ENCODE assay signal across 8 cellular contexts in the genomic region with DNA sequence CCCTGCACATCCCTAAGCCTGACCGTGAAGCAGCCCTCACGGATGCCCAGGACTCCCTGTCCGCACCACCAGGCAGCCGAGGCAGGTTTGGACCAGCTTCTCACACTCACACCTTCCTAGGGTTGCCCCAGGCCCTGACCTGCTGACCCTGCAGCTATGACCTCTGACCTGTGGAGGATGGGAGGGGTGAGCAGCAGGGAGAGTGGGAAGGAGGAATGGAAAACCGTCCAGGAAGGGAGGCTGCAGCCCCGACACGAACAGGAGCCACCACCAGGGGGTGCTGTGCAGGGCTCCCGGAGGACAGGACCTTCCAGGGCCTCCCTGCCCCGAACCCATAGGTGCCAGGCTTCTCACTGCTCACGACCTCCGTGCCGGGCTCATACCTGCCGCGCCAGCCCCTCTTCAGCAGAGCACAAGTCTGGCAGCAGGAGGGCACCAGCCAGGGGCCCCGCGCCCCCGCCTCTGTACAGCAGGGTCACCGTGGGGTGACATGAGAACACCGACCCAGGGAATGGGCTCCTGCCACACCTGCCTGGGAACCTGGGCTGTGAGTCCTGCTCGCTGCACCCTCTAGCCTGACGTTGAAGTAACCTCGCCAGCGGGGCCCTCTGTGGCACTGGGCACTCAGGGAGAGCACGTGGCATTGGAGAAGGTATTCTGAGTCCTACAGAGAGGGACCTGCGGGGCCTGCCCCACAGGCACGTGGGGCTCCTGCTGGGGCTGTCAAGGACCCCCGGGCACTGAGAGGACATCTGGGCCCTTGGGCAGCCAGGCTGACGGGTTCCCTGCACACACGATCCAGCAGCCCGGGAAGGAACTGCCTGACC. TPM values are rescaled to one million over a fixed set of nuclear protein-coding genes. Genes with fewer than 3 reads are reported as not detected.
DNase-seq lines count a peak whose midpoint lies in the region; ATAC-seq and TF ChIP-seq lines count a peak whose summit lies in the region.

No MANE protein-coding gene starts in this region.

- 67 to 69% methylated on average over 25 to 30 of the region's 30 CpGs for WGBS in GM23248 (ENCODE audit: low coverage in 1 of 2, low lambda C conversion rate in 2 of 2, missing lambda C conversion rate in 2 of 2), 2 experiments
- WGBS in testis, 2 donors: 66 to 80% methylated on average over 8 to 29 of the region's 30 CpGs

- H4K20me1 ChIP-seq in GM23248 (ENCODE audit: insufficient read depth): no peaks in the 10 kb centered on the region; the same call in 1 of the 2 replicates

- H3K9me2 ChIP-seq in GM23248 (ENCODE audit: insufficient read depth): no peaks in the 10 kb centered on the region

- TF ChIP-seq CTCF in AG09319 (IDR thresholded peaks at IDR 0.05; ENCODE audit: low read depth, low read length) (peak; percentile 82), RWPE1 (conservative IDR thresholded peaks at IDR 0.05; ENCODE audit: low read depth) (peak; percentile 80), foreskin keratinocyte (conservative IDR thresholded peaks at IDR 0.05) (peak; percentile 83), omental fat pad (IDR thresholded peaks at IDR 0.05) (no peak), testis (IDR thresholded peaks at IDR 0.05) (peak; percentile 84 to 96 (median 87))

- H3F3A ChIP-seq in GM23248 (ENCODE audit: insufficient read depth): no peaks in the 10 kb centered on the region

- no peak overlapping the region for H3K4me2 ChIP-seq in GM23248 (ENCODE audit: unreplicated experiment)

- POLR2A ChIA-PET in RWPE1 (lab: Yijun Ruan, JAX; ENCODE audit: low non-redundant PET): no interaction called here

- H3K36me3 ChIP-seq in GM23248 (ENCODE audit: low read depth): no peaks in the 10 kb centered on the region
- no peaks in the 10 kb centered on the region for H3K36me3 ChIP-seq in testis (ENCODE audit: low read depth, missing control alignments)

- CTCF ChIA-PET in RWPE1 (lab: Yijun Ruan, JAX): interaction anchor here (0.5 to 1.3 kb wide), 8 partner anchors 10 to 142 kb away, joined by 3 to 5 read pairs (median 4); partner anchors contain the start of gene PIEZO1

- H3K27me3 ChIP-seq in GM23248 (replicated peaks; ENCODE audit: insufficient read depth) (no peaks in the 10 kb centered on the region), foreskin keratinocyte (no peaks in the 10 kb centered on the region), testis (no peaks in the 10 kb centered on the region)

- H3K4me1 ChIP-seq in GM23248 (ENCODE audit: insufficient read depth) (no peaks in the 10 kb centered on the region), foreskin keratinocyte (peaks cover 15% of the 10 kb centered on the region), testis (peaks cover 12% of the 10 kb centered on the region)

- H3K4me3 ChIP-seq in GM23248 (no peak overlapping the region), testis (no peak overlapping the region)

- H3K27ac ChIP-seq in GM23248 (no peak overlapping the region), RWPE1 (peak overlapping the region; percentile 39), foreskin keratinocyte (no peak overlapping the region), testis (no peak overlapping the region)

- H3K9ac ChIP-seq in GM23248: no peak overlapping the region

- H3K9me3 ChIP-seq in GM23248 (ENCODE audit: low read depth) (no peaks in the 10 kb centered on the region), testis (no peaks in the 10 kb centered on the region)

- DNase-seq in AG09319 (ENCODE audit: extremely low read depth, low read depth): peak; percentile 16
- peak; percentile 78 for DNase-seq in GM23248
- peak; percentile 48 for DNase-seq in RWPE1 (ENCODE audit: low spot score)
- DNase-seq in activated effector memory CD4-positive, alpha-beta T cell treated with Interleukin-2 at 50 U/mL for 16 hours: peak; percentile 62
- DNase-seq in foreskin keratinocyte: no peak
- peak; percentile 87 for DNase-seq in omental fat pad (ENCODE audit: low spot score)
- peak; percentile 81 for DNase-seq in testis

- TF ChIP-seq POLR2A in testis (IDR thresholded peaks at IDR 0.05): no peak

- peak; percentile 51 for ATAC-seq in foreskin keratinocyte
- ATAC-seq in omental fat pad (ENCODE audit: low FRiP score): peak; percentile 52
- no peak for ATAC-seq in HG03469 (IDR thresholded peaks at IDR 0.05; ENCODE audit: unreplicated experiment)

- intact Hi-C loops in testis (cut with DNase I; ENCODE audit: low total_unique reads): loop anchor here (5.0 kb wide), 1 partner anchor 38 kb away; no protein-coding TSS in a partner anchor

- in situ Hi-C loops in GM23248 (cut with MboI): no loop called here

- H2AFZ ChIP-seq in GM23248: no peak overlapping the region

- peaks cover 65% of the 10 kb centered on the region for H3K79me2 ChIP-seq in GM23248 (ENCODE audit: insufficient read depth)

RNA-seq across cellular contexts. Expression of gene CTU2, which starts 37.6 kb away (rescaled TPM):
- 20.4 and 22.3 TPM in 2 replicates for total RNA-seq in GM23248 (2014; rRNA removed; shearing (Covaris generic))
- polyA plus RNA-seq in GM23248 (2016; fragmentation: Nextera tagmentation; extraction: Ambion mirVana) (16.1 and 17.1 TPM in 2 replicates), foreskin keratinocyte (23.3 and 26.3 TPM in 2 replicates), testis (ENCODE audit: insufficient read depth, low read depth, low replicate concordance) (19.8 TPM)
- total RNA-seq in foreskin keratinocyte (16.6 and 26.3 TPM in 2 replicates), omental fat pad (10 to 100 TPM in 2 of 4 donors, 1 to 10 TPM in 2; 6.8 to 23.7 (median 10.2) TPM), testis (10 to 100 TPM; 24.8 to 25.4 TPM)

RNA-seq across cellular contexts. Expression of gene RNF166, which starts 37.7 kb away (rescaled TPM):
- 13.7 and 14.6 TPM in 2 replicates for total RNA-seq in GM23248 (2014; rRNA removed; shearing (Covaris generic))
- polyA plus RNA-seq in GM23248 (2016; fragmentation: Nextera tagmentation; extraction: Ambion mirVana) (8.2 and 8.9 TPM in 2 replicates), foreskin keratinocyte (7.8 and 8.1 TPM in 2 replicates), testis (ENCODE audit: insufficient read depth, low read depth, low replicate concordance) (18.3 TPM)
- total RNA-seq in foreskin keratinocyte (7.6 and 7.8 TPM in 2 replicates), omental fat pad (10 to 100 TPM; 13.5 to 36.4 (median 20.2) TPM), testis (10 to 100 TPM; 37.4 to 41.3 TPM)

RNA-seq across cellular contexts. Expression of gene PIEZO1, which starts 41.1 kb away (rescaled TPM):
- total RNA-seq in GM23248 (2014; rRNA removed; shearing (Covaris generic)): 223 and 294 TPM in 2 replicates
- polyA plus RNA-seq in GM23248 (2016; fragmentation: Nextera tagmentation; extraction: Ambion mirVana) (89.7 and 95.3 TPM in 2 replicates), foreskin keratinocyte (190 and 238 TPM in 2 replicates), testis (ENCODE audit: insufficient read depth, low read depth, low replicate concordance) (24.2 TPM)
- total RNA-seq in foreskin keratinocyte (184 and 213 TPM in 2 replicates), omental fat pad (100 to 1,000 TPM; 151 to 315 (median 249) TPM), testis (10 to 100 TPM; 40.7 to 44.5 TPM)

RNA-seq across cellular contexts. Expression of gene SNAI3, which starts 57.6 kb away (rescaled TPM):
- not detected in 2 replicates for total RNA-seq in GM23248 (2014; rRNA removed; shearing (Covaris generic))
- polyA plus RNA-seq in GM23248 (2016; fragmentation: Nextera tagmentation; extraction: Ambion mirVana) (0.35 and 0.71 TPM in 2 replicates), foreskin keratinocyte (0.06 and 0.09 TPM in 2 replicates), testis (ENCODE audit: insufficient read depth, low read depth, low replicate concordance) (1.3 TPM)
- total RNA-seq in foreskin keratinocyte (not detected in 2 replicates), omental fat pad (1 to 10 TPM in 2 of 4 donors, under 1 TPM in 2; 0.37 to 2.3 (median 0.99) TPM), testis (1 to 10 TPM; 2.5 to 3.0 TPM)

RNA-seq across cellular contexts. Expression of gene CDT1, which starts 59.7 kb away (rescaled TPM):
- total RNA-seq in GM23248 (2014; rRNA removed; shearing (Covaris generic)): 11.3 and 14.2 TPM in 2 replicates
- polyA plus RNA-seq in GM23248 (2016; fragmentation: Nextera tagmentation; extraction: Ambion mirVana) (5.4 and 5.9 TPM in 2 replicates), foreskin keratinocyte (27.5 and 27.9 TPM in 2 replicates), testis (ENCODE audit: insufficient read depth, low read depth, low replicate concordance) (11.9 TPM)
- total RNA-seq in foreskin keratinocyte (24.1 and 26.3 TPM in 2 replicates), omental fat pad (1 to 10 TPM in 2 of 4 donors, under 1 TPM in 2; 0.19 to 3.5 (median 1.6) TPM), testis (10 to 100 TPM; 14.9 to 19.1 TPM)

Comparison
In these comparisons a context has a peak if more than half of its experiments do, and no peak if none do; other contexts are left out.
1. DNase-seq: peak in AG09319 (single experiment), GM23248 (single experiment), RWPE1 (single experiment), activated effector memory CD4-positive, alpha-beta T cell treated with Interleukin-2 at 50 U/mL for 16 hours (single experiment), omental fat pad (single experiment) and testis (single experiment); none in foreskin keratinocyte (0 of 2).
2. CTCF ChIP-seq: peak in AG09319 (single experiment), RWPE1 (single experiment), foreskin keratinocyte (single experiment) and testis (3 of 3); none in omental fat pad (0 of 3).